8 cellular contexts compared by ENCODE assay signal in genomic region chr22:50481045-50481439, GRCh38. TPM values are rescaled to one million over a fixed set of nuclear protein-coding genes. Genes with fewer than 3 reads are reported as not detected.
DNase-seq lines count a peak whose midpoint lies in the region; ATAC-seq and TF ChIP-seq lines count a peak whose summit lies in the region.

No MANE protein-coding gene starts in this region.

- no peaks in the 10 kb centered on the region for H3K4me1 ChIP-seq in HUES64 (ENCODE audit: insufficient read depth, low read length)
- peaks cover 4 to 8% of the 10 kb centered on the region in 2 donors for H3K4me1 ChIP-seq in naive thymus-derived CD4-positive, alpha-beta T cell (ENCODE audit: control insufficient read depth in 2 of 2, insufficient read depth in 2 of 2, low read length in 2 of 2)

- H3K4me3 ChIP-seq in AG04450 (ENCODE audit: low read depth, low read length) (peak overlapping the region; percentile 69), HUES64 (ENCODE audit: low read length) (peak overlapping the region; percentile 68)
- H3K4me3 ChIP-seq in naive thymus-derived CD4-positive, alpha-beta T cell (ENCODE audit: low read length), result peak overlapping the region; percentile 39

- no peaks in the 10 kb centered on the region for H3K9me3 Mint-ChIP-seq in chondrocyte (ENCODE audit: low read depth)
- H3K9me3 Mint-ChIP-seq in naive thymus-derived CD4-positive, alpha-beta T cell, result no peaks in the 10 kb centered on the region

- H3K9me3 ChIP-seq in AG04450 (ENCODE audit: control insufficient read depth, insufficient read depth, low read length), result peaks cover 4% of the 10 kb centered on the region; the same call in 1 of the 2 replicates
- H3K9me3 ChIP-seq in HUES64 (ENCODE audit: insufficient read depth, low read depth, low read length), result no peaks in the 10 kb centered on the region
- no peaks in the 10 kb centered on the region for H3K9me3 ChIP-seq in naive thymus-derived CD4-positive, alpha-beta T cell (ENCODE audit: control insufficient read depth in 2 of 3, low read length in 3 of 3)

- no peak for ATAC-seq in naive thymus-derived CD4-positive, alpha-beta T cell
- ATAC-seq in GM19023 (IDR thresholded peaks at IDR 0.05; ENCODE audit: unreplicated experiment) (no peak), GM18517 (IDR thresholded peaks at IDR 0.05; ENCODE audit: unreplicated experiment) (no peak), GM19397 (IDR thresholded peaks at IDR 0.05; ENCODE audit: unreplicated experiment) (no peak)
- ATAC-seq in activated CD4-positive, CD25-positive, alpha-beta regulatory T cell treated with anti-CD3 and anti-CD28 coated beads, Interleukin-2, amount 50 U/mL, for 24 hours, result no peak

- no peak overlapping the region for H3K27ac Mint-ChIP-seq in chondrocyte (ENCODE audit: unreplicated experiment)
- peak overlapping the region in 1 of 9 donors; percentile 55 for H3K27ac Mint-ChIP-seq in naive thymus-derived CD4-positive, alpha-beta T cell

- peak overlapping the region; percentile 67 for H3K4me3 Mint-ChIP-seq in chondrocyte (ENCODE audit: unreplicated experiment)
- peak overlapping the region; percentile 42 to 85 (median 72) for H3K4me3 Mint-ChIP-seq in naive thymus-derived CD4-positive, alpha-beta T cell

- H3K36me3 ChIP-seq in HUES64 (ENCODE audit: insufficient read depth, low read length), result no peaks in the 10 kb centered on the region
- H3K36me3 ChIP-seq in naive thymus-derived CD4-positive, alpha-beta T cell (ENCODE audit: control insufficient read depth in 2 of 3, insufficient read depth in 3 of 3, low read length in 3 of 3), result no peaks in the 10 kb centered on the region

- 4% methylated on average over 45 of the region's 45 CpGs for WGBS in HUES64

- no peaks in the 10 kb centered on the region for H3K27me3 Mint-ChIP-seq in chondrocyte (ENCODE audit: low read depth)
- peaks cover 0 to 28% (median 0%) of the 10 kb centered on the region in 5 donors for H3K27me3 Mint-ChIP-seq in naive thymus-derived CD4-positive, alpha-beta T cell

- peaks cover 2% of the 10 kb centered on the region for H3K36me3 Mint-ChIP-seq in chondrocyte (ENCODE audit: low read depth)
- peaks cover 0 to 1% (median 0%) of the 10 kb centered on the region in 5 donors for H3K36me3 Mint-ChIP-seq in naive thymus-derived CD4-positive, alpha-beta T cell

- POLR2A ChIA-PET in AG04450 (lab: Yijun Ruan, JAX), result no interaction called here
- POLR2A ChIA-PET in naive thymus-derived CD4-positive, alpha-beta T cell (lab: Charles Lee), result interaction anchor here (1.5 to 2.9 kb wide), 3 partner anchors 11 to 22 kb away, joined by 3 to 11 read pairs (median 6); no protein-coding TSS in a partner anchor

- H3K27ac ChIP-seq in AG04450 (ENCODE audit: low read depth, low read length) (no peak overlapping the region), HUES64 (ENCODE audit: low read depth, low read length) (no peak overlapping the region)
- peak overlapping the region; percentile 45 for H3K27ac ChIP-seq in naive thymus-derived CD4-positive, alpha-beta T cell (ENCODE audit: low read depth, low read length)

- peak overlapping the region; percentile 84; the same call in 1 of the 2 replicates for H3K9ac ChIP-seq in HUES64 (ENCODE audit: low read depth, low read length)

- CTCF ChIA-PET in AG04450 (lab: Charles Lee), result no interaction called here
- CTCF ChIA-PET in naive thymus-derived CD4-positive, alpha-beta T cell (lab: Charles Lee), result no interaction called here

- DNase-seq in AG04450 (ENCODE audit: low read depth, low spot score) (no peak), chondrocyte (ENCODE audit: low spot score) (no peak)
- DNase-seq in naive thymus-derived CD4-positive, alpha-beta T cell, result no peak

- no peak for TF ChIP-seq CTCF in AG04450 (IDR thresholded peaks at IDR 0.05; ENCODE audit: low read depth, low read length)
- TF ChIP-seq CTCF in chondrocyte (IDR thresholded peaks at IDR 0.05), result no peak

- peaks cover 20% of the 10 kb centered on the region for H3K4me1 Mint-ChIP-seq in chondrocyte (ENCODE audit: low read depth)
- H3K4me1 Mint-ChIP-seq in naive thymus-derived CD4-positive, alpha-beta T cell, result peaks cover 0 to 15% (median 7%) of the 10 kb centered on the region in 7 donors

- H3K27me3 ChIP-seq in AG04450 (ENCODE audit: control insufficient read depth, insufficient read depth, low read length) (peaks cover 24% of the 10 kb centered on the region), HUES64 (ENCODE audit: insufficient read depth, low read length) (peaks cover 30% of the 10 kb centered on the region)
- H3K27me3 ChIP-seq in naive thymus-derived CD4-positive, alpha-beta T cell (ENCODE audit: control insufficient read depth in 2 of 2, insufficient read depth in 2 of 2, low read length in 2 of 2), result no peaks in the 10 kb centered on the region

- intact Hi-C loops in naive thymus-derived CD4-positive, alpha-beta T cell (cut with micrococcal nuclease), result loop anchor here in 1 of 2 donors (1.0 kb wide), 1 partner anchor 11 kb away; no protein-coding TSS in a partner anchor

RNA-seq across cellular contexts. Expression of gene ADM2, which starts 0.3 kb away (rescaled TPM):
- 3.1 and 3.6 TPM in 2 replicates for polyA plus RNA-seq in AG04450 (2011; rRNA removed)
- polyA minus RNA-seq in AG04450 (2011; rRNA and poly(A)+ RNA removed), result 2.3 and 2.8 TPM in 2 replicates
- polyA plus RNA-seq in HUES64 (2013, experiment 1 of 2), result 3.0 TPM
- 3.8 TPM for polyA plus RNA-seq in HUES64 (2013, experiment 2 of 2)
- total RNA-seq in chondrocyte, result 1.5 to 46.5 TPM (median 46.5 TPM) in 3 replicates
- total RNA-seq in naive thymus-derived CD4-positive, alpha-beta T cell, result 1 to 10 TPM; 1.3 to 4.5 (median 4.0) TPM
- under 1 TPM; 0.24 to 0.44 TPM for polyA plus RNA-seq in naive thymus-derived CD4-positive, alpha-beta T cell

RNA-seq across cellular contexts. Expression of gene MIOX, which starts 5.6 kb away (rescaled TPM):
- polyA plus RNA-seq in AG04450 (2011; rRNA removed), result 0.14 and 0.22 TPM in 2 replicates
- polyA minus RNA-seq in AG04450 (2011; rRNA and poly(A)+ RNA removed), result not detected in 2 replicates
- not detected for polyA plus RNA-seq in HUES64 (2013, experiment 1 of 2)
- polyA plus RNA-seq in HUES64 (2013, experiment 2 of 2), result not detected
- 0.99 to 1.6 TPM in 2 of 3 replicates, not detected in the other for total RNA-seq in chondrocyte
- total RNA-seq in naive thymus-derived CD4-positive, alpha-beta T cell, result under 1 TPM in 1 of 5 experiments, not detected in 4; 0.22 TPM
- polyA plus RNA-seq in naive thymus-derived CD4-positive, alpha-beta T cell, result not detected

RNA-seq across cellular contexts. Expression of gene SBF1, which starts 6.2 kb away (rescaled TPM):
- 16.4 and 20.5 TPM in 2 replicates for polyA plus RNA-seq in AG04450 (2011; rRNA removed)
- polyA minus RNA-seq in AG04450 (2011; rRNA and poly(A)+ RNA removed), result 41.7 and 50.4 TPM in 2 replicates
- polyA plus RNA-seq in HUES64 (2013, experiment 1 of 2), result 31.3 TPM
- 37.2 TPM for polyA plus RNA-seq in HUES64 (2013, experiment 2 of 2)
- 103 to 110 TPM (median 104 TPM) in 3 replicates for total RNA-seq in chondrocyte
- 100 to 1,000 TPM; 161 to 209 (median 181) TPM for total RNA-seq in naive thymus-derived CD4-positive, alpha-beta T cell
- 10 to 100 TPM; 15.2 to 40.2 TPM for polyA plus RNA-seq in naive thymus-derived CD4-positive, alpha-beta T cell

RNA-seq across cellular contexts. Expression of gene LMF2, which starts 26.5 kb away (rescaled TPM):
- polyA plus RNA-seq in AG04450 (2011; rRNA removed), result 25.7 and 46.6 TPM in 2 replicates
- polyA minus RNA-seq in AG04450 (2011; rRNA and poly(A)+ RNA removed), result 23.1 and 28.0 TPM in 2 replicates
- 26.5 TPM for polyA plus RNA-seq in HUES64 (2013, experiment 1 of 2)
- polyA plus RNA-seq in HUES64 (2013, experiment 2 of 2), result 23.5 TPM
- total RNA-seq in chondrocyte, result 111 to 124 TPM (median 120 TPM) in 3 replicates
- total RNA-seq in naive thymus-derived CD4-positive, alpha-beta T cell, result 100 to 1,000 TPM; 101 to 133 (median 118) TPM
- 10 to 100 TPM; 15.0 to 25.5 TPM for polyA plus RNA-seq in naive thymus-derived CD4-positive, alpha-beta T cell

RNA-seq across cellular contexts. Expression of gene NCAPH2, which starts 27.0 kb away (rescaled TPM):
- 10.4 and 13.2 TPM in 2 replicates for polyA plus RNA-seq in AG04450 (2011; rRNA removed)
- polyA minus RNA-seq in AG04450 (2011; rRNA and poly(A)+ RNA removed), result 17.6 and 19.2 TPM in 2 replicates
- 42.2 TPM for polyA plus RNA-seq in HUES64 (2013, experiment 1 of 2)
- 35.4 TPM for polyA plus RNA-seq in HUES64 (2013, experiment 2 of 2)
- total RNA-seq in chondrocyte, result 37.4 to 51.2 TPM (median 38.9 TPM) in 3 replicates
- 100 to 1,000 TPM in 2 of 5 experiments, 10 to 100 TPM in 3; 74.3 to 135 (median 91.1) TPM for total RNA-seq in naive thymus-derived CD4-positive, alpha-beta T cell
- polyA plus RNA-seq in naive thymus-derived CD4-positive, alpha-beta T cell, result 10 to 100 TPM; 37.8 to 46.6 TPM
